8 cellular contexts compared by ENCODE assay signal in genomic region chr19:15101479-15102082, GRCh38. TPM values are rescaled to one million over a fixed set of nuclear protein-coding genes. Genes with fewer than 3 reads are reported as not detected.
A peak's percentile ranks its signal among the peaks of the same experiment; 100 is the strongest.
DNase-seq lines count a peak whose midpoint lies in the region; ATAC-seq and TF ChIP-seq lines count a peak whose summit lies in the region.

No MANE protein-coding gene starts in this region.

- intact Hi-C loops in heart left ventricle (cut with DNase I) = loop anchor here in 7 of 10 donors (2.0 to 10.0 kb wide), 7 partner anchors 46 to 163 kb away; no protein-coding TSS in a partner anchor

- TF ChIP-seq POLR2A in heart left ventricle (IDR thresholded peaks at IDR 0.05) = no peak

- H3K4me3 ChIP-seq in NT2/D1 (ENCODE audit: insufficient read length, low read depth) = no peak overlapping the region
- H3K4me3 ChIP-seq in heart left ventricle = no peak overlapping the region

- H3K9me3 ChIP-seq in NT2/D1 (ENCODE audit: insufficient read depth, low read length) (peaks cover 19% of the 10 kb centered on the region; the same call in 1 of the 2 replicates), heart left ventricle (peaks cover 0 to 25% (median 11%) of the 10 kb centered on the region in 12 donors)

- no peak overlapping the region for H3K9ac ChIP-seq in NT2/D1 (ENCODE audit: insufficient read length, low read depth)

- TF ChIP-seq CTCF in heart left ventricle (IDR thresholded peaks at IDR 0.05) = peak; percentile 63 to 79 (median 70)

- DNase-seq in DMS53 (lab: John Stamatoyannopoulos, UW) (peak; percentile 53), DMS53 treated with DMSO at 0.1 percent for 48 hours (lab: John Stamatoyannopoulos, UW; ENCODE audit: unreplicated experiment) (no peak), NT2/D1 (ENCODE audit: low read depth, low spot score) (peak; percentile 70), activated T-helper 1 cell treated with Interleukin-2 at 50 U/mL for 16 hours (ENCODE audit: low read depth) (peak; percentile 18), heart left ventricle (no peak), NCI-H1436 (lab: John Stamatoyannopoulos, UW) (no peak), NCI-H774 (lab: John Stamatoyannopoulos, UW) (no peak)
- DNase-seq in stimulated activated CD4-positive, alpha-beta T cell treated with anti-CD3 and anti-CD28 coated beads, Interleukin-1b, Interleukin-23, amount 100 ng/mL, for 4 hours (ENCODE audit: low read depth in 2 of 2) = peak; percentile 29 to 47

- no peak overlapping the region for H3K27ac ChIP-seq in heart left ventricle

- H3K36me3 ChIP-seq in NT2/D1 (ENCODE audit: insufficient read depth, insufficient read length, low read length) (no peaks in the 10 kb centered on the region), heart left ventricle (no peaks in the 10 kb centered on the region)

- peak in 3 of 4 donors; percentile 53 to 75 (median 71) for ATAC-seq in heart left ventricle

- H3K27me3 ChIP-seq in NT2/D1 (ENCODE audit: insufficient read depth, insufficient read length) (no peaks in the 10 kb centered on the region), heart left ventricle (no peaks in the 10 kb centered on the region)

- 61 to 67% (median 62%) methylated on average over 3 of the region's 3 CpGs for WGBS in heart left ventricle, 4 donors

- H3K4me1 ChIP-seq in NT2/D1 (ENCODE audit: insufficient read depth, insufficient read length) (peaks cover 2% of the 10 kb centered on the region), heart left ventricle (peaks cover 0 to 6% (median under 1%) of the 10 kb centered on the region in 12 donors)

RNA-seq across cellular contexts. Expression of gene SYDE1, which starts 5.6 kb away (rescaled TPM):
- total RNA-seq in heart left ventricle = 10 to 100 TPM; 11.2 to 29.6 (median 15.8) TPM
- 10 to 100 TPM in 1 of 2 donors, 1 to 10 TPM in 1; 8.0 to 14.5 TPM for polyA plus RNA-seq in heart left ventricle

RNA-seq across cellular contexts. Expression of gene OR1I1, which starts 19.6 kb away (rescaled TPM):
- not detected for total RNA-seq in heart left ventricle
- not detected for polyA plus RNA-seq in heart left ventricle

RNA-seq across cellular contexts. Expression of gene CASP14, which starts 52.3 kb away (rescaled TPM):
- not detected for total RNA-seq in heart left ventricle
- not detected for polyA plus RNA-seq in heart left ventricle

Comparison
In these comparisons a context has a peak if more than half of its experiments do, and no peak if none do; other contexts are left out.
1. DNase-seq: peak in DMS53 (single experiment), NT2/D1 (single experiment), activated T-helper 1 cell treated with Interleukin-2 at 50 U/mL for 16 hours (single experiment) and stimulated activated CD4-positive, alpha-beta T cell treated with anti-CD3 and anti-CD28 coated beads, Interleukin-1b, Interleukin-23, amount 100 ng/mL, for 4 hours (2 of 2); none in DMS53 treated with DMSO at 0.1 percent for 48 hours (single experiment), heart left ventricle (0 of 5), NCI-H1436 (single experiment) and NCI-H774 (single experiment).